ENCODE assay signal across 2 cellular contexts in the genomic region with DNA sequence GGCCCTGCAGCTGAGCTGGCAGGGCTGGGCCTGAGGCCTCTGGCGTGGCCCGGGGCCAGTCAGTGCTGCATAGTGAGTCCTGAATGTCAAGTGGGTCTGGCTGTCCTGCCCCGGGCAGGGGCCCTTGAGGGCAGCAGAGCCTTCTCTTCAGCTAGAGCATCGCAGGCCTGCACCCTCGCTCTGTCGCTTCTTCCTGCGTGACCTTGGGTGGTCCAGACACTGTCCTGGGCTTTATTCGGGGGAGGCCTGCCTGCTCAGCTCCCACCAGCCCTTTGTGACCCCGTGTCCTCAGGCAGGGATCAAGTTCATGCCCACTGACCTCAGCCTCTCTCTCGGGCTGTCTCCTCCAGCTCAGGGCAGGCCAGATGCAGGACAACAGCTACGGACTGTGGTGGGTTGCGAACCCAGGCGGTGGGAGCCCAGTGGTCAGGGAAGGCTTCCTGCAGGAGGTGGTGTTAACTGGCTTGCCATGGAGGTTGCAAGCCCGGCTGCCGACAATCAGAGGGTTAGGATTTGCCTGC.
TF ChIP-seq lines count a peak whose summit lies in the region.

No MANE protein-coding gene starts in this region.

TF ChIP-seq in IMR-90, 13 proteins besides CTCF, POLR2A, EP300 and RAD21:
- TF ChIP-seq MXI1 (IDR thresholded peaks at IDR 0.05; ENCODE audit: borderline replicate concordance, low read depth, low read length) (no peak), MAZ (IDR thresholded peaks at IDR 0.05; ENCODE audit: borderline replicate concordance, low read depth, low read length) (no peak), CHD1 (IDR thresholded peaks at IDR 0.05; ENCODE audit: low read depth, low read length) (no peak), FOS (IDR thresholded peaks at IDR 0.05; ENCODE audit: low read depth, low read length) (no peak), RCOR1 (IDR thresholded peaks at IDR 0.05; ENCODE audit: insufficient replicate concordance, low read length) (no peak), CEBPB (IDR thresholded peaks at IDR 0.05; ENCODE audit: low read depth, low read length) (no peak), RFX5 (IDR thresholded peaks at IDR 0.05; ENCODE audit: low read depth, low read length) (no peak), BHLHE40 (IDR thresholded peaks at IDR 0.05; ENCODE audit: low read depth, low read length) (no peak)
- TF ChIP-seq, protein P1, sequence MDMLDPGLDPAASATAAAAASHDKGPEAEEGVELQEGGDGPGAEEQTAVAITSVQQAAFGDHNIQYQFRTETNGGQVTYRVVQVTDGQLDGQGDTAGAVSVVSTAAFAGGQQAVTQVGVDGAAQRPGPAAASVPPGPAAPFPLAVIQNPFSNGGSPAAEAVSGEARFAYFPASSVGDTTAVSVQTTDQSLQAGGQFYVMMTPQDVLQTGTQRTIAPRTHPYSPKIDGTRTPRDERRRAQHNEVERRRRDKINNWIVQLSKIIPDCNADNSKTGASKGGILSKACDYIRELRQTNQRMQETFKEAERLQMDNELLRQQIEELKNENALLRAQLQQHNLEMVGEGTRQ (IDR thresholded peaks at IDR 0.05; ENCODE audit: low read depth, low read length), result no peak
- TF ChIP-seq, protein P2, sequence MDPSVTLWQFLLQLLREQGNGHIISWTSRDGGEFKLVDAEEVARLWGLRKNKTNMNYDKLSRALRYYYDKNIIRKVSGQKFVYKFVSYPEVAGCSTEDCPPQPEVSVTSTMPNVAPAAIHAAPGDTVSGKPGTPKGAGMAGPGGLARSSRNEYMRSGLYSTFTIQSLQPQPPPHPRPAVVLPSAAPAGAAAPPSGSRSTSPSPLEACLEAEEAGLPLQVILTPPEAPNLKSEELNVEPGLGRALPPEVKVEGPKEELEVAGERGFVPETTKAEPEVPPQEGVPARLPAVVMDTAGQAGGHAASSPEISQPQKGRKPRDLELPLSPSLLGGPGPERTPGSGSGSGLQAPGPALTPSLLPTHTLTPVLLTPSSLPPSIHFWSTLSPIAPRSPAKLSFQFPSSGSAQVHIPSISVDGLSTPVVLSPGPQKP (IDR thresholded peaks at IDR 0.05; ENCODE audit: borderline replicate concordance, low read depth, low read length), result no peak

TF ChIP-seq in K562, 482 proteins besides CTCF, POLR2A, EP300 and RAD21:
- TF ChIP-seq ZFP36 (IDR thresholded peaks at IDR 0.05; ENCODE audit: low read depth, low read length, partially characterized antibody) (peak; percentile 64), ZNF121 (CRISPR knock-in tag; conservative IDR thresholded peaks at IDR 0.05) (peak; percentile 84), IRF2 (CRISPR knock-in tag; IDR thresholded peaks at IDR 0.05) (no peak)
